20 cellular contexts compared by ENCODE assay signal in genomic region chr7:17598846-17599245, GRCh38.
DNase-seq lines count a peak whose midpoint lies in the region; FAIRE-seq and TF ChIP-seq lines count a peak whose summit lies in the region.
"Had no signal": no experiment of that assay in that cellular context is flagged by ENCODE, and none has a peak within 500 bp of the region (broad histone marks: within the 10 kb centered on the region; RNA-seq: fewer than 3 reads in every experiment).

No MANE protein-coding gene starts in this region.

- TF ChIP-seq CTCF in mammary epithelial cell (conservative IDR thresholded peaks at IDR 0.05 in 1 of 2, IDR thresholded peaks at IDR 0.05 in 1 of 2; ENCODE audit: extremely low read depth in 1 of 2, insufficient read depth in 1 of 2, low read depth in 1 of 2, low read length in 2 of 2) (no peak), smooth muscle cell (IDR thresholded peaks at IDR 0.05; ENCODE audit: borderline replicate concordance, insufficient read depth, poor library complexity, severe bottlenecking) (no peak)

- peaks cover 48% of the 10 kb centered on the region for H3K4me1 ChIP-seq in mammary epithelial cell (ENCODE audit: insufficient read depth, low read length)
- no peaks in the 10 kb centered on the region for H3K4me1 ChIP-seq in small intestine (ENCODE audit: control insufficient read depth in 2 of 2, insufficient read depth in 1 of 2, low read depth in 1 of 2, low read length in 1 of 2)
- no peaks in the 10 kb centered on the region for H3K4me1 ChIP-seq in smooth muscle cell (ENCODE audit: low read depth)

- H3K36me3 ChIP-seq in mammary epithelial cell (ENCODE audit: insufficient read depth, low read length) (no peaks in the 10 kb centered on the region), small intestine (ENCODE audit: control insufficient read depth in 2 of 2, insufficient read depth in 2 of 2, low read length in 2 of 2) (no peaks in the 10 kb centered on the region), smooth muscle cell (ENCODE audit: low read depth) (no peaks in the 10 kb centered on the region)
- H3K36me3 ChIP-seq: ascending aorta, heart left ventricle, tibial artery had no signal

- H3K9me3 ChIP-seq in mammary epithelial cell (replicated peaks; ENCODE audit: insufficient read depth, low read length) (peaks cover 13% of the 10 kb centered on the region), small intestine (ENCODE audit: control insufficient read depth, low read depth) (no peaks in the 10 kb centered on the region), smooth muscle cell (replicated peaks; ENCODE audit: low read depth) (peaks cover under 1% of the 10 kb centered on the region)
- H3K9me3 ChIP-seq: ascending aorta, tibial artery had no signal

- H3K27ac ChIP-seq in mammary epithelial cell (ENCODE audit: insufficient read depth, low read depth, low read length) (no peak overlapping the region), small intestine (ENCODE audit: low read depth in 1 of 2, low read length in 1 of 2) (no peak overlapping the region), smooth muscle cell (ENCODE audit: low read depth) (no peak overlapping the region)
- H3K27ac ChIP-seq: ascending aorta, coronary artery, heart left ventricle, tibial artery had no signal

- no peaks in the 10 kb centered on the region for H3K79me2 ChIP-seq in mammary epithelial cell (ENCODE audit: insufficient read depth, low read length)
- H3K79me2 ChIP-seq in smooth muscle cell (ENCODE audit: low read depth), result no peaks in the 10 kb centered on the region

- H3K4me2 ChIP-seq in mammary epithelial cell (ENCODE audit: insufficient read depth, low read depth, low read length) (no peak overlapping the region), smooth muscle cell (no peak overlapping the region)

- dilution Hi-C loops in mammary epithelial cell (cut with HindIII; ENCODE audit: low sequenced_read_pairs), result no loop called here

- no peak overlapping the region for H3K9ac ChIP-seq in mammary epithelial cell (ENCODE audit: insufficient read depth, low read length)
- H3K9ac ChIP-seq in smooth muscle cell (ENCODE audit: low read depth), result no peak overlapping the region

- intact Hi-C loops in mammary epithelial cell (cut with micrococcal nuclease), result no loop called here

- no peaks in the 10 kb centered on the region for H3F3A ChIP-seq in smooth muscle cell (ENCODE audit: low read depth)

- CTCF ChIA-PET in mammary epithelial cell (lab: Charles Lee; ENCODE audit: low non-redundant PET), result no interaction called here

- in situ Hi-C loops in mammary epithelial cell (cut with MboI; ENCODE audit: low sequenced_read_pairs in 2 of 2), result no loop called here

- H3K27me3 ChIP-seq in mammary epithelial cell (ENCODE audit: insufficient read depth, low read length), result no peaks in the 10 kb centered on the region
- no peaks in the 10 kb centered on the region for H3K27me3 ChIP-seq in small intestine (ENCODE audit: control insufficient read depth in 2 of 2, insufficient read depth in 2 of 2, low read length in 2 of 2)
- no peaks in the 10 kb centered on the region for H3K27me3 ChIP-seq in smooth muscle cell (ENCODE audit: low read depth)
- H3K27me3 ChIP-seq: ascending aorta, heart left ventricle, tibial artery had no signal

- FAIRE-seq in HTR-8/SVneo (lab: Jason Lieb, UNC) (no peak), small intestine (lab: Jason Lieb, UNC) (no peak)
- FAIRE-seq: kidney had no signal

- H4K20me1 ChIP-seq in mammary epithelial cell (ENCODE audit: insufficient read depth, low read length), result no peaks in the 10 kb centered on the region
- H4K20me1 ChIP-seq in smooth muscle cell (ENCODE audit: low read depth), result no peaks in the 10 kb centered on the region

- H2AFZ ChIP-seq in mammary epithelial cell (ENCODE audit: low read depth, low read length), result no peak overlapping the region
- H2AFZ ChIP-seq in smooth muscle cell (ENCODE audit: low read depth), result no peak overlapping the region

- no peak overlapping the region for H3K4me3 ChIP-seq in mammary epithelial cell (replicated peaks in 1 of 3; ENCODE audit: insufficient read depth in 1 of 3, low read depth in 2 of 3, low read length in 3 of 3)
- no peak overlapping the region for H3K4me3 ChIP-seq in small intestine (ENCODE audit: low read depth in 1 of 2, low read length in 2 of 2)
- no peak overlapping the region for H3K4me3 ChIP-seq in smooth muscle cell
- H3K4me3 ChIP-seq: ascending aorta, coronary artery, heart left ventricle, tibial artery had no signal

- DNase-seq in HTR-8/SVneo (ENCODE audit: insufficient read length, low spot score), result peak; percentile 21
- peak; percentile 88 for DNase-seq in NCI-H2081 treated with DMSO at 0.1 percent for 48 hours (lab: John Stamatoyannopoulos, UW)
- peak; percentile 76 for DNase-seq in mammary epithelial cell
- DNase-seq in small intestine, result peak; percentile 40
- DNase-seq in smooth muscle cell (lab: John Stamatoyannopoulos, UW; ENCODE audit: unreplicated experiment), result no peak
- DNase-seq in middle frontal gyrus (ENCODE audit: extremely low spot score, low spot score), result no peak
- no peak for DNase-seq in NCI-H187 treated with DMSO at 0.1 percent for 48 hours (lab: John Stamatoyannopoulos, UW)
- DNase-seq: activated effector memory CD4-positive, alpha-beta T cell treated with Interleukin-2 at 50 U/mL for 16 hours; C1 segment of cervical spinal cord; erythroblast; heart left ventricle; kidney; NCI-H1694 treated with DMSO at 0.1 percent for 48 hours; NCI-H526; nucleus accumbens; RPMI8226; stimulated activated CD4-positive, alpha-beta T cell treated with anti-CD3 and anti-CD28 coated beads, Interleukin-4, amount 100 ng/mL, for 24 hours; tibial artery had no signal

- TSS peak; percentile 59 for BruUV-seq in mammary epithelial cell (replicated peaks; lab: Mats Ljungman, UMichigan)

Comparison
In these comparisons a context has a peak if more than half of its experiments do, and no peak if none do; other contexts are left out.
1. DNase-seq: peak in HTR-8/SVneo (single experiment), NCI-H2081 treated with DMSO at 0.1 percent for 48 hours (single experiment), mammary epithelial cell (single experiment) and small intestine (single experiment); none in smooth muscle cell (single experiment), middle frontal gyrus (single experiment) and NCI-H187 treated with DMSO at 0.1 percent for 48 hours (single experiment).